24 cellular contexts compared by ENCODE assay signal in the genomic region with DNA sequence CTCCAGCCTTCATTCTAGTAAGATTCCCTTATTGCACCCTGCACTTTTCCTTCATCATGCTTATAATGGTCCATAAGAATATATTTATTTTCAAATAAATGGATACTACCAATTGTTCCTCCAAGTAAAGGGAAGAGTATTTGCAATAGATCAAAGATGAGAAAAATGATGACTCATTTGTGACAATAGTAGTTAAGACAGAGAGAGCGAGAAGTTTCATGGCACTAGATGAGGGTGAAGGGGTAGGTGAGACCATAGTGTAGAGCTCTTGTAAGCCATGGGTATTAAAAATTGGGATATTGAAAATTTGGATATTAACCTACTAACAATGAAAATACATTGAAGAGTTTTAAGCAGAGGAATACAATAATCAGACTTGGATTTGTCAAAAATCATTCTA.
DNase-seq lines count a peak whose midpoint lies in the region; ATAC-seq, FAIRE-seq and TF ChIP-seq lines count a peak whose summit lies in the region.
"Had no signal": no experiment of that assay in that cellular context is flagged by ENCODE, and none has a peak within 500 bp of the region (broad histone marks: within the 10 kb centered on the region; RNA-seq: fewer than 3 reads in every experiment).

No MANE protein-coding gene starts in this region.

- no peak for TF ChIP-seq EP300 in A549 (IDR thresholded peaks at IDR 0.05)

- H3K9ac ChIP-seq in PC-3 (ENCODE audit: low read length) (no peak overlapping the region), endothelial cell of umbilical vein (replicated peaks; ENCODE audit: extremely low read depth, insufficient read depth, low read length) (no peak overlapping the region)
- H3K9ac ChIP-seq: BLaER1 had no signal

- DNase-seq in DMS53 (lab: John Stamatoyannopoulos, UW) (peak; percentile 22), DMS53 treated with DMSO at 0.1 percent for 48 hours (lab: John Stamatoyannopoulos, UW; ENCODE audit: unreplicated experiment) (no peak), A549 (ENCODE audit: low read depth in 1 of 2, low spot score in 1 of 2) (no peak), PC-3 (no peak), endothelial cell of umbilical vein (ENCODE audit: low read depth, low spot score) (no peak), SIG-M5 treated with dmso at 0.1 percent for 504 hours (lab: John Stamatoyannopoulos, UW; ENCODE audit: unreplicated experiment) (no peak), GF-D8 (lab: John Stamatoyannopoulos, UW) (no peak), aorta (no peak)
- DNase-seq: ACHN; BE2C; C1 segment of cervical spinal cord; CD4-positive, alpha-beta memory T cell; CD4-positive, CD25-positive, alpha-beta regulatory T cell; CD8-positive, alpha-beta memory T cell; COR-L47; DMS 273 treated with DMSO at 0.1 percent for 48 hours; DMS153; DMS79; DND-41; EL; GDM1 had no signal

- H3K27me3 ChIP-seq in PC-3 (ENCODE audit: low read length) (no peaks in the 10 kb centered on the region), endothelial cell of umbilical vein (ENCODE audit: control insufficient read depth in 2 of 2, insufficient read depth in 2 of 2, low read length in 2 of 2) (no peaks in the 10 kb centered on the region), aorta (ENCODE audit: control insufficient read depth in 1 of 2, insufficient read depth in 2 of 2, low read length in 1 of 2) (no peaks in the 10 kb centered on the region)
- H3K27me3 ChIP-seq: BE2C, BLaER1 had no signal

- no peak for FAIRE-seq in A549 (lab: Jason Lieb, UNC)
- no peak for FAIRE-seq in endothelial cell of umbilical vein (lab: Jason Lieb, UNC)
- FAIRE-seq: GM12891 had no signal

- H2AFZ ChIP-seq in PC-3 (ENCODE audit: low read length) = no peak overlapping the region
- no peak overlapping the region for H2AFZ ChIP-seq in endothelial cell of umbilical vein (ENCODE audit: low read depth, low read length)

- BruUV-seq in PC-3 (replicated peaks; lab: Mats Ljungman, UMichigan) = no TSS peak
- no TSS peak for BruUV-seq in endothelial cell of umbilical vein (replicated peaks; lab: Mats Ljungman, UMichigan)

- TF ChIP-seq CTCF in A549 (IDR thresholded peaks at IDR 0.05) (no peak), PC-3 (conservative IDR thresholded peaks at IDR 0.05; ENCODE audit: low read depth, low read length) (no peak), endothelial cell of umbilical vein (IDR thresholded peaks at IDR 0.05; ENCODE audit: extremely low read depth in 1 of 2, insufficient read depth in 1 of 2, low read depth in 1 of 2, low read length in 2 of 2) (no peak)

- H3K27ac ChIP-seq in A549 (no peak overlapping the region; a peak in 1 of 6 replicates), PC-3 (ENCODE audit: low read length) (no peak overlapping the region), endothelial cell of umbilical vein (ENCODE audit: insufficient read depth, low read depth, low read length) (no peak overlapping the region), aorta (ENCODE audit: low read depth in 1 of 2, low read length in 2 of 2) (no peak overlapping the region)
- H3K27ac ChIP-seq: 22Rv1, BLaER1 had no signal

- dilution Hi-C loops in endothelial cell of umbilical vein (cut with MboI; ENCODE audit: extremely low pct_ligation_motif_present, low sequenced_read_pairs) = no loop called here

- intact Hi-C loops in PC-3 (cut with micrococcal nuclease) = no loop called here
- intact Hi-C loops in endothelial cell of umbilical vein (cut with micrococcal nuclease) = no loop called here
- intact Hi-C loops in aorta (cut with DNase I) = no loop called here

- peaks cover 12% of the 10 kb centered on the region; the same call in 2 of the 3 replicates for H3K4me1 ChIP-seq in A549
- H3K4me1 ChIP-seq in PC-3 (ENCODE audit: insufficient read depth, low read length) = peaks cover 10% of the 10 kb centered on the region
- H3K4me1 ChIP-seq in endothelial cell of umbilical vein (ENCODE audit: control insufficient read depth, extremely low read depth, insufficient read depth, low read length) = peaks cover 3% of the 10 kb centered on the region
- H3K4me1 ChIP-seq in aorta (ENCODE audit: control insufficient read depth in 1 of 2, insufficient read depth in 2 of 2, low read length in 2 of 2) = no peaks in the 10 kb centered on the region
- H3K4me1 ChIP-seq: BLaER1 had no signal

- no peak for TF ChIP-seq POLR2A in A549 (IDR thresholded peaks at IDR 0.05; ENCODE audit: low read length)
- TF ChIP-seq POLR2A in endothelial cell of umbilical vein (IDR thresholded peaks at IDR 0.05; ENCODE audit: low read depth, low read length) = no peak

- H3K79me2 ChIP-seq in PC-3 (ENCODE audit: low read length) (no peaks in the 10 kb centered on the region), endothelial cell of umbilical vein (ENCODE audit: control insufficient read depth, insufficient read depth, low read length) (no peaks in the 10 kb centered on the region)

- no peaks in the 10 kb centered on the region for H3K9me3 ChIP-seq in A549
- no peaks in the 10 kb centered on the region for H3K9me3 ChIP-seq in PC-3 (ENCODE audit: low read length)
- no peaks in the 10 kb centered on the region for H3K9me3 ChIP-seq in endothelial cell of umbilical vein (replicated peaks; ENCODE audit: control insufficient read depth, insufficient read depth, low read length)
- H3K9me3 ChIP-seq in aorta (ENCODE audit: control insufficient read depth, low read length) = no peaks in the 10 kb centered on the region
- H3K9me3 ChIP-seq: BE2C had no signal

- no peaks in the 10 kb centered on the region for H3K9me1 ChIP-seq in endothelial cell of umbilical vein (replicated peaks; ENCODE audit: control insufficient read depth, extremely low read depth, insufficient read depth, low read length)

- H3K36me3 ChIP-seq in PC-3 (ENCODE audit: low read depth, low read length) (no peaks in the 10 kb centered on the region), endothelial cell of umbilical vein (ENCODE audit: control insufficient read depth in 2 of 2, extremely low read depth in 1 of 2, insufficient read depth in 2 of 2, low read length in 2 of 2) (no peaks in the 10 kb centered on the region), aorta (ENCODE audit: control insufficient read depth in 1 of 2, insufficient read depth in 2 of 2, low read length in 1 of 2) (no peaks in the 10 kb centered on the region)
- H3K36me3 ChIP-seq: BE2C, BLaER1 had no signal

- no peaks in the 10 kb centered on the region for H3K9me2 ChIP-seq in PC-3 (replicated peaks; ENCODE audit: low read length)

- ATAC-seq in A549 = no peak
- no peak for ATAC-seq in PC-3
- ATAC-seq in aorta (ENCODE audit: low FRiP score) = no peak

- no peak overlapping the region for H3K4me3 ChIP-seq in A549
- H3K4me3 ChIP-seq in PC-3 (ENCODE audit: low read length) = no peak overlapping the region
- no peak overlapping the region for H3K4me3 ChIP-seq in endothelial cell of umbilical vein (replicated peaks in 1 of 3; ENCODE audit: insufficient read depth in 1 of 3, low read depth in 1 of 3, low read length in 3 of 3)
- no peak overlapping the region for H3K4me3 ChIP-seq in aorta (ENCODE audit: low read length in 2 of 2)
- H3K4me3 ChIP-seq: BLaER1 had no signal

- TF ChIP-seq RAD21 in A549 (conservative IDR thresholded peaks at IDR 0.05 in 1 of 2, IDR thresholded peaks at IDR 0.05 in 1 of 2) = no peak

- H3K4me2 ChIP-seq in A549 (peak overlapping the region; percentile 6; the same call in 1 of the 3 replicates), PC-3 (ENCODE audit: low read length) (0 out of 2 replicates have a peak overlapping the region, but pooled peaks have one; percentile 8), endothelial cell of umbilical vein (ENCODE audit: insufficient read depth, low read length) (no peak overlapping the region)
- H3K4me2 ChIP-seq: BLaER1 had no signal

- H4K20me1 ChIP-seq in PC-3 (ENCODE audit: low read length) (no peaks in the 10 kb centered on the region), endothelial cell of umbilical vein (replicated peaks; ENCODE audit: control insufficient read depth, extremely low read depth, insufficient read depth, low read length) (no peaks in the 10 kb centered on the region)
- H4K20me1 ChIP-seq: BLaER1 had no signal

- H3F3A ChIP-seq in PC-3 (ENCODE audit: low read length, unreplicated experiment) = no peaks in the 10 kb centered on the region

- WGBS in A549 (ENCODE audit: missing lambda C conversion rate) = 86% methylated on average over 1 of the region's 1 CpG
- WGBS in aorta, 2 donors = 93 to 98% methylated on average over 1 of the region's 1 CpG

- CTCF ChIA-PET in A549 (lab: Yijun Ruan, JAX) (no interaction called here), PC-3 (lab: Charles Lee) (no interaction called here), endothelial cell of umbilical vein (lab: Charles Lee) (interaction anchor here (0.6 to 1.1 kb wide), 2 partner anchors 18 to 334 kb away, joined by 3 read pairs; no protein-coding TSS in a partner anchor)

- POLR2A ChIA-PET in A549 (lab: Yijun Ruan, JAX) = no interaction called here
- POLR2A ChIA-PET in PC-3 (lab: Charles Lee; ENCODE audit: unreplicated experiment) = no interaction called here
- POLR2A ChIA-PET in endothelial cell of umbilical vein (lab: Charles Lee) = no interaction called here

TF ChIP-seq in A549, 52 proteins besides CTCF, POLR2A, EP300 and RAD21:
- TF ChIP-seq FOSL2 (IDR thresholded peaks at IDR 0.05) (no peak), FOSL2 (CRISPR knock-in tag; IDR thresholded peaks at IDR 0.05) (peak; percentile 66), RFX5 (IDR thresholded peaks at IDR 0.05) (no peak)
TF ChIP-seq in A549: peak in this region for 1.

TF ChIP-seq in endothelial cell of umbilical vein, 7 proteins besides CTCF, POLR2A, EP300 and RAD21:
- TF ChIP-seq MYC (IDR thresholded peaks at IDR 0.05; ENCODE audit: low read depth, low read length) = no peak
- TF ChIP-seq POLR2AphosphoS5 (IDR thresholded peaks at IDR 0.05; ENCODE audit: insufficient read depth, low read depth, low read length) = no peak
- TF ChIP-seq FOS (IDR thresholded peaks at IDR 0.05; ENCODE audit: borderline replicate concordance, insufficient read depth, low read length) = no peak
- TF ChIP-seq, protein P1, sequence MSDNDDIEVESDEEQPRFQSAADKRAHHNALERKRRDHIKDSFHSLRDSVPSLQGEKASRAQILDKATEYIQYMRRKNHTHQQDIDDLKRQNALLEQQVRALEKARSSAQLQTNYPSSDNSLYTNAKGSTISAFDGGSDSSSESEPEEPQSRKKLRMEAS (IDR thresholded peaks at IDR 0.05; ENCODE audit: insufficient read depth, insufficient read length) = no peak
- TF ChIP-seq JUN (IDR thresholded peaks at IDR 0.05; ENCODE audit: borderline replicate concordance, insufficient read depth, insufficient read length, low read depth) = peak; percentile 4
